2 cellular contexts compared by ENCODE assay signal in genomic region chr9:129704797-129705196, GRCh38.
TF ChIP-seq lines count a peak whose summit lies in the region.

No MANE protein-coding gene starts in this region.

TF ChIP-seq in SK-N-SH, 30 proteins besides CTCF, POLR2A, EP300 and RAD21 (continued from another document):
- TF ChIP-seq REST (IDR thresholded peaks at IDR 0.05; ENCODE audit: low read depth, low read length) (no peak), TEAD4 (IDR thresholded peaks at IDR 0.05; ENCODE audit: borderline replicate concordance, insufficient read depth) (no peak), YY1 (IDR thresholded peaks at IDR 0.05; ENCODE audit: low read depth) (no peak), FOXJ3 (CRISPR knock-in tag; IDR thresholded peaks at IDR 0.05) (no peak), EZH2phosphoT487 (IDR thresholded peaks at IDR 0.05; ENCODE audit: borderline replicate concordance, low read depth) (no peak), ZBTB33 (IDR thresholded peaks at IDR 0.05; ENCODE audit: borderline replicate concordance, low read depth) (no peak), FOSL2 (IDR thresholded peaks at IDR 0.05; ENCODE audit: borderline replicate concordance, low read depth) (no peak), POLR2AphosphoS5 (IDR thresholded peaks at IDR 0.05; ENCODE audit: low read depth, low read length) (no peak), MAX (IDR thresholded peaks at IDR 0.05; ENCODE audit: low read depth) (no peak)

TF ChIP-seq in SK-N-SH treated with all-trans-retinoic acid at 6 μM for 48 hours, 23 proteins besides CTCF, POLR2A, EP300 and RAD21 (continued from another document):
- no peak for TF ChIP-seq TSHZ2 (CRISPR knock-in tag; IDR thresholded peaks at IDR 0.05)
- TF ChIP-seq ZFP30 (CRISPR knock-in tag; IDR thresholded peaks at IDR 0.05) = no peak
- TF ChIP-seq CSDC2 (CRISPR knock-in tag; IDR thresholded peaks at IDR 0.05) = no peak
- no peak for TF ChIP-seq TCF4 (CRISPR knock-in tag; IDR thresholded peaks at IDR 0.05; ENCODE audit: borderline replicate concordance)
- TF ChIP-seq SNAI2 (CRISPR knock-in tag; IDR thresholded peaks at IDR 0.05) = no peak
- no peak for TF ChIP-seq ARNTL (CRISPR knock-in tag; IDR thresholded peaks at IDR 0.05; ENCODE audit: borderline replicate concordance, low read depth)
- no peak for TF ChIP-seq ZNF8 (CRISPR knock-in tag; IDR thresholded peaks at IDR 0.05)
- no peak for TF ChIP-seq TOX (CRISPR knock-in tag; IDR thresholded peaks at IDR 0.05; ENCODE audit: borderline replicate concordance)
